22 cellular contexts compared by ENCODE assay signal in genomic region chr11:58165504-58166106, GRCh38. TPM values are rescaled to one million over a fixed set of nuclear protein-coding genes. Genes with fewer than 3 reads are reported as not detected.
"Had no signal": no experiment of that assay in that cellular context is flagged by ENCODE, and none has a peak within 500 bp of the region (broad histone marks: within the 10 kb centered on the region; RNA-seq: fewer than 3 reads in every experiment).

No MANE protein-coding gene starts in this region.

- H3K27me3 ChIP-seq: heart right ventricle, sigmoid colon, uterus had no signal

- H3K27me3 Mint-ChIP-seq: type B pancreatic cell had no signal

- H3K4me3 ChIP-seq: heart right ventricle, left ventricle myocardium inferior, lower lobe of right lung, sigmoid colon, skin epidermis, uterus had no signal

- H3K36me3 ChIP-seq: heart right ventricle, left ventricle myocardium inferior, lower lobe of right lung, sigmoid colon, uterus had no signal

- H3K27ac ChIP-seq: heart right ventricle, left ventricle myocardium inferior, lower lobe of right lung, parathyroid adenoma, sigmoid colon, skin epidermis, uterus had no signal

- H3K36me3 Mint-ChIP-seq: naive B cell, type B pancreatic cell had no signal

- H3K4me1 Mint-ChIP-seq: naive B cell, nephron had no signal

- H3K9me3 Mint-ChIP-seq: nephron, type B pancreatic cell had no signal

- H3K4me3 Mint-ChIP-seq: naive B cell, nephron, type B pancreatic cell had no signal

- ATAC-seq: esophagus mucosa, heart right ventricle, lower lobe of right lung had no signal

- H3K9me3 ChIP-seq: heart right ventricle, left ventricle myocardium inferior, lower lobe of right lung, sigmoid colon, uterus had no signal

- H3K27ac Mint-ChIP-seq: naive B cell, nephron, type B pancreatic cell had no signal

- DNase-seq: effector memory CD4-positive, alpha-beta T cell; heart right ventricle; left ventricle myocardium inferior; lower lobe of right lung; mesenchymal stem cell; midbrain; naive B cell; sigmoid colon; stimulated activated CD4-positive, alpha-beta T cell treated with anti-CD3 and anti-CD28 coated beads, Interleukin-12 subunit alpha, Interleukin-12 subunit beta, amount 100 ng/mL, for 4 hours; stimulated activated naive CD4-positive, alpha-beta T cell; uterus had no signal

- H3K4me1 ChIP-seq: heart right ventricle, left ventricle myocardium inferior, lower lobe of right lung, parathyroid adenoma, sigmoid colon, uterus had no signal

RNA-seq across cellular contexts. Expression of gene OR9Q2, which starts 23.3 kb away (rescaled TPM):
- total RNA-seq: esophagus mucosa, fibroblast of lung, heart right ventricle, left ventricle myocardium inferior, lower lobe of right lung, omental fat pad, pulmonary artery endothelial cell, sigmoid colon, uterus had no signal
- polyA plus RNA-seq: fibroblast of lung, heart right ventricle, keratinocyte, sigmoid colon, thymus had no signal

RNA-seq across cellular contexts. Expression of gene OR1S2, which starts 38.3 kb away (rescaled TPM):
- total RNA-seq: esophagus mucosa, fibroblast of lung, frontal cortex, heart right ventricle, left ventricle myocardium inferior, lower lobe of right lung, omental fat pad, pulmonary artery endothelial cell, sigmoid colon, uterus had no signal
- polyA plus RNA-seq: fibroblast of lung, heart right ventricle, keratinocyte, sigmoid colon had no signal

RNA-seq across cellular contexts. Expression of gene OR9I1, which starts 40.3 kb away (rescaled TPM):
- total RNA-seq: esophagus mucosa, fibroblast of lung, frontal cortex, heart right ventricle, left ventricle myocardium inferior, lower lobe of right lung, omental fat pad, pulmonary artery endothelial cell, sigmoid colon, uterus had no signal
- polyA plus RNA-seq: fibroblast of lung, heart right ventricle, keratinocyte, sigmoid colon, thymus had no signal

RNA-seq across cellular contexts. Expression of gene OR1S1, which starts 46.9 kb away (rescaled TPM):
- total RNA-seq: esophagus mucosa, fibroblast of lung, frontal cortex, heart right ventricle, left ventricle myocardium inferior, lower lobe of right lung, omental fat pad, pulmonary artery endothelial cell, sigmoid colon, uterus had no signal
- polyA plus RNA-seq: fibroblast of lung, heart right ventricle, keratinocyte, sigmoid colon, thymus had no signal
